15 cellular contexts compared by ENCODE assay signal in genomic region chr10:602391-603005, GRCh38.
"Had no signal": no experiment of that assay in that cellular context is flagged by ENCODE, and none has a peak within 500 bp of the region (broad histone marks: within the 10 kb centered on the region; RNA-seq: fewer than 3 reads in every experiment).

No MANE protein-coding gene starts in this region.

- DNase-seq: activated CD4-positive, alpha-beta T cell treated with anti-CD3 and anti-CD28 coated beads, Interleukin-2, amount 50 U/mL, for 4 hours; activated naive CD4-positive, alpha-beta T cell treated with Interleukin-2 at 50 U/mL for 16 hours; heart right ventricle; left ventricle myocardium superior; naive thymus-derived CD4-positive, alpha-beta T cell; stimulated activated naive CD4-positive, alpha-beta T cell treated with Interleukin-2 at 50 U/mL for 16 hours; substantia nigra; transverse colon; WERI-Rb-1 had no signal

- ATAC-seq: esophagus mucosa; heart right ventricle; left ventricle myocardium superior; naive thymus-derived CD4-positive, alpha-beta T cell had no signal

- H3K9ac ChIP-seq: parathyroid adenoma had no signal

- H3K36me3 Mint-ChIP-seq: memory B cell; naive thymus-derived CD4-positive, alpha-beta T cell had no signal

- H3K27ac Mint-ChIP-seq: memory B cell; naive thymus-derived CD4-positive, alpha-beta T cell had no signal

- H3K4me1 Mint-ChIP-seq: central memory CD8-positive, alpha-beta T cell; memory B cell had no signal

- H3K4me3 ChIP-seq: heart right ventricle, SK-N-MC, transverse colon had no signal

- H3K27ac ChIP-seq: heart right ventricle, neutrophil, parathyroid adenoma, SK-N-MC, WERI-Rb-1 had no signal

- H3K4me3 Mint-ChIP-seq: central memory CD8-positive, alpha-beta T cell; memory B cell; naive thymus-derived CD4-positive, alpha-beta T cell had no signal

- H3K36me3 ChIP-seq: heart right ventricle, neutrophil, transverse colon, WERI-Rb-1 had no signal

- H3K9me3 Mint-ChIP-seq: central memory CD8-positive, alpha-beta T cell; memory B cell; naive thymus-derived CD4-positive, alpha-beta T cell had no signal

- H3K27me3 ChIP-seq: heart right ventricle, transverse colon had no signal

- H2AFZ ChIP-seq: parathyroid adenoma had no signal

- H3K9me3 ChIP-seq: heart right ventricle, neutrophil, transverse colon had no signal
